ENCODE assay signal across 8 cellular contexts in the genomic region with DNA sequence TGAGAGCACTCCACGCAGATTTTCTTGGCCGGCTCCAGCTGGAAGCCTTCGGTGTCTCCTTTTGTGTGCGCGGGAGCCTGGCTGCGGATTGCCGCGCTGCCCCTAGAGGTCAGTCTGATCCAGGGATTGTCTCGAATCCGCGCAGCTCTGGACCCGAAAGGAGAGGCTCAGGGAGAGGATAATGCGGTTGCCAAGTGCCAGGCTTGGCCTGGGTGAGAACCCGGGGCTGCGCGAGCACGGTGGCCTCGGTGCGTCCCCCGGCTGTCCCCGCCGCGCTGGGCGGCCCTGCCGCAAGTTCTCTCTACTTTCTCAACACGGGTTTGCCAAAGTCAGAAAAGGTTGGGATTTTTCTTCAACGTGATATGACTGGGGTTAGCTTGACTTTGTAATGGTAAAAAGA.
A peak's percentile ranks its signal among the peaks of the same experiment; 100 is the strongest.
DNase-seq lines count a peak whose midpoint lies in the region; ATAC-seq and TF ChIP-seq lines count a peak whose summit lies in the region.

No MANE protein-coding gene starts in this region.

- no peak for TF ChIP-seq POLR2A in upper lobe of left lung (IDR thresholded peaks at IDR 0.05)

- peaks cover 0 to 7% (median 0%) of the 10 kb centered on the region in 11 donors for H3K9me3 Mint-ChIP-seq in naive thymus-derived CD4-positive, alpha-beta T cell

- H3K9me3 ChIP-seq in upper lobe of left lung = peaks cover 0 to 3% (median 0%) of the 10 kb centered on the region in 4 donors
- H3K9me3 ChIP-seq in naive thymus-derived CD4-positive, alpha-beta T cell (ENCODE audit: control insufficient read depth in 2 of 3, low read length in 3 of 3) = no peaks in the 10 kb centered on the region

- no peaks in the 10 kb centered on the region for H3K4me1 Mint-ChIP-seq in naive thymus-derived CD4-positive, alpha-beta T cell

- DNase-seq in H7 = peak; percentile 89
- peak; percentile 52 for DNase-seq in NCI-H524 treated with DMSO at 0.1 percent for 48 hours (lab: John Stamatoyannopoulos, UW)
- DNase-seq in cardiac fibroblast (ENCODE audit: low read depth in 2 of 2) = peak; percentile 41 to 52
- DNase-seq in left kidney (ENCODE audit: low read depth, low spot score) = peak; percentile 89
- peak; percentile 55 to 81 for DNase-seq in upper lobe of left lung
- DNase-seq in naive thymus-derived CD4-positive, alpha-beta T cell = no peak

- H3K27me3 Mint-ChIP-seq in naive thymus-derived CD4-positive, alpha-beta T cell = peaks cover 13 to 39% (median 23%) of the 10 kb centered on the region in 5 donors

- H3K27me3 ChIP-seq in H7 (ENCODE audit: control insufficient read depth, insufficient read depth, low read length) = no peaks in the 10 kb centered on the region; the same call in 1 of the 2 replicates
- H3K27me3 ChIP-seq in upper lobe of left lung = no peaks in the 10 kb centered on the region
- no peaks in the 10 kb centered on the region for H3K27me3 ChIP-seq in naive thymus-derived CD4-positive, alpha-beta T cell (ENCODE audit: control insufficient read depth in 2 of 2, insufficient read depth in 2 of 2, low read length in 2 of 2)

- ATAC-seq in upper lobe of left lung (ENCODE audit: low FRiP score in 2 of 2) (peak; percentile 71 to 81), HG03139 (IDR thresholded peaks at IDR 0.05; ENCODE audit: unreplicated experiment) (no peak)
- ATAC-seq in naive thymus-derived CD4-positive, alpha-beta T cell = no peak

- CTCF ChIA-PET in naive thymus-derived CD4-positive, alpha-beta T cell (lab: Charles Lee) = no interaction called here

- H3K4me3 Mint-ChIP-seq in naive thymus-derived CD4-positive, alpha-beta T cell = no peak overlapping the region

- no peak overlapping the region for H3K4me3 ChIP-seq in H7 (ENCODE audit: insufficient read depth, low read depth, low read length)
- H3K4me3 ChIP-seq in cardiac fibroblast (replicated peaks in 1 of 2; ENCODE audit: low read depth in 2 of 2, low read length in 2 of 2) = no peak overlapping the region
- no peak overlapping the region for H3K4me3 ChIP-seq in upper lobe of left lung
- no peak overlapping the region for H3K4me3 ChIP-seq in naive thymus-derived CD4-positive, alpha-beta T cell (ENCODE audit: low read length)

- peaks cover 0 to 6% (median 0%) of the 10 kb centered on the region in 5 donors for H3K36me3 Mint-ChIP-seq in naive thymus-derived CD4-positive, alpha-beta T cell

- H3K27ac Mint-ChIP-seq in naive thymus-derived CD4-positive, alpha-beta T cell = no peak overlapping the region

- no peaks in the 10 kb centered on the region for H3K4me1 ChIP-seq in upper lobe of left lung
- H3K4me1 ChIP-seq in naive thymus-derived CD4-positive, alpha-beta T cell (ENCODE audit: control insufficient read depth in 2 of 2, insufficient read depth in 2 of 2, low read length in 2 of 2) = no peaks in the 10 kb centered on the region

- intact Hi-C loops in naive thymus-derived CD4-positive, alpha-beta T cell (cut with micrococcal nuclease) = no loop called here

- peak; percentile 95 for TF ChIP-seq CTCF in C4-2B (conservative IDR thresholded peaks at IDR 0.05)
- TF ChIP-seq CTCF in cardiac fibroblast (IDR thresholded peaks at IDR 0.05; ENCODE audit: low read depth, low read length) = peak; percentile 76
- peak; percentile 30 to 74 (median 56) for TF ChIP-seq CTCF in upper lobe of left lung (IDR thresholded peaks at IDR 0.05)

- H3K36me3 ChIP-seq in H7 (replicated peaks; ENCODE audit: control insufficient read depth, insufficient read depth, low read length) = no peaks in the 10 kb centered on the region
- no peaks in the 10 kb centered on the region for H3K36me3 ChIP-seq in upper lobe of left lung
- H3K36me3 ChIP-seq in naive thymus-derived CD4-positive, alpha-beta T cell (ENCODE audit: control insufficient read depth in 2 of 3, insufficient read depth in 3 of 3, low read length in 3 of 3) = no peaks in the 10 kb centered on the region

- 4 to 20% methylated on average over 10 to 27 of the region's 27 CpGs for WGBS in upper lobe of left lung, 2 donors

- POLR2A ChIA-PET in naive thymus-derived CD4-positive, alpha-beta T cell (lab: Charles Lee) = no interaction called here

- no peak for TF ChIP-seq EP300 in upper lobe of left lung (IDR thresholded peaks at IDR 0.05)

- H3K27ac ChIP-seq in C4-2B = no peak overlapping the region
- H3K27ac ChIP-seq in upper lobe of left lung = no peak overlapping the region
- H3K27ac ChIP-seq in naive thymus-derived CD4-positive, alpha-beta T cell (ENCODE audit: low read depth, low read length) = no peak overlapping the region

Comparison
In these comparisons a context has a peak if more than half of its experiments do, and no peak if none do; other contexts are left out.
1. DNase-seq: peak in H7 (single experiment), NCI-H524 treated with DMSO at 0.1 percent for 48 hours (single experiment), cardiac fibroblast (2 of 2), left kidney (single experiment) and upper lobe of left lung (2 of 2); none in naive thymus-derived CD4-positive, alpha-beta T cell (0 of 9).
2. ATAC-seq: peak in upper lobe of left lung (2 of 2); none in HG03139 (single experiment) and naive thymus-derived CD4-positive, alpha-beta T cell (single experiment).
3. Peak in every context shown above with its lines, with median percentiles within 50 percentile points of each other: CTCF ChIP-seq.